ENCODE assay signal across 35 cellular contexts in genomic region chr15:83090465-83090864, GRCh38. TPM values are rescaled to one million over a fixed set of nuclear protein-coding genes. Genes with fewer than 3 reads are reported as not detected.
"Had no signal": no experiment of that assay in that cellular context is flagged by ENCODE, and none has a peak within 500 bp of the region (broad histone marks: within the 10 kb centered on the region; RNA-seq: fewer than 3 reads in every experiment).

No MANE protein-coding gene starts in this region.

- H3K27ac Mint-ChIP-seq: activated B cell treated with CpG ODN at 0.5 μM for 24 hours; activated CD4-positive, alpha-beta memory T cell treated with anti-CD3 and anti-CD28 coated beads for 36 hours; activated naive CD4-positive, alpha-beta T cell treated with anti-CD3 and anti-CD28 coated beads for 36 hours; activated T-helper 1 cell treated with anti-CD3 and anti-CD28 coated beads, Interleukin-12 subunit alpha, Interleukin-12 subunit beta, Interleukin-2, Interleukin-4 antibody, amounts not matched to agents 30 ng/mL and 10 ng/mL and 1 ng/mL, durations not matched to agents 14 hours and 24 hours and 36 hours; brain; T-helper 1 cell treated with Interleukin-12 subunit alpha and Interleukin-12 subunit beta and Interleukin-4 antibody, amounts not matched to agents 30 μg/mL and 1 μg/mL, for 36 hours; T-helper 2 cell treated with Interferon-gamma antibody and Interleukin-4, amounts not matched to agents 5 μg/mL and 100 μg/mL, for 36 hours had no signal

- H3K4me3 Mint-ChIP-seq: activated B cell treated with CpG ODN at 0.5 μM for 24 hours; activated CD4-positive, alpha-beta memory T cell treated with anti-CD3 and anti-CD28 coated beads for 36 hours; activated naive CD4-positive, alpha-beta T cell treated with anti-CD3 and anti-CD28 coated beads for 36 hours; activated T-cell treated with anti-CD3 and anti-CD28 coated beads, Interleukin-2, amount 50 U/mL, for 4 hours; activated T-helper 1 cell treated with anti-CD3 and anti-CD28 coated beads, Interleukin-12 subunit alpha, Interleukin-12 subunit beta, Interleukin-2, Interleukin-4 antibody, amounts not matched to agents 30 ng/mL and 10 ng/mL and 1 ng/mL, durations not matched to agents 14 hours and 24 hours and 36 hours; brain; T-helper 1 cell treated with Interleukin-12 subunit alpha and Interleukin-12 subunit beta and Interleukin-4 antibody, amounts not matched to agents 30 μg/mL and 1 μg/mL, for 36 hours; T-helper 2 cell treated with Interferon-gamma antibody and Interleukin-4, amounts not matched to agents 5 μg/mL and 100 μg/mL, for 36 hours had no signal

- DNase-seq: activated B cell treated with CpG ODN at 0.5 μM for 24 hours; activated CD4-positive, alpha-beta memory T cell treated with anti-CD3 and anti-CD28 coated beads for 36 hours; activated CD4-positive, alpha-beta T cell treated with anti-CD3 and anti-CD28 coated beads for 4 hours; activated CD4-positive, alpha-beta T cell treated with anti-CD3 and anti-CD28 coated beads, Interleukin-2, amount 50 U/mL, for 1 hour; activated CD4-positive, CD25-positive, alpha-beta regulatory T cell treated with anti-CD3 and anti-CD28 coated beads, Interleukin-2, amount 50 U/mL, for 72 hours; activated CD8-positive, alpha-beta memory T cell treated with anti-CD3 and anti-CD28 coated beads, Interleukin-2, amount 50 U/mL, for 4 hours; activated gamma-delta T cell treated with Interleukin-2 at 50 U/mL for 16 hours; activated naive CD4-positive, alpha-beta T cell treated with anti-CD3 and anti-CD28 coated beads for 36 hours; activated T-cell treated with anti-CD3 and anti-CD28 coated beads for 4 hours; activated T-cell treated with anti-CD3 and anti-CD28 coated beads, Interleukin-2, amount 50 U/mL, for 4 hours; adrenal gland; central memory CD4-positive, alpha-beta T cell; NCI-H1092 treated with DMSO at 0.1 percent for 48 hours; NCI-H146; NCI-H187; NCI-H2029 treated with DMSO at 0.1 percent for 48 hours; NCI-H2107; NCI-H2171; NCI-H2227 treated with DMSO at 0.1 percent for 48 hours; NCI-H446; NCI-H510A treated with DMSO at 0.1 percent for 48 hours; NCI-H69; NK-92 treated with Interleukin-12 subunit alpha and Interleukin-12 subunit beta, amount 100 ng/mL, for 24 hours; PC-3; Peyer's patch; RPMI8226; SHP77 treated with DMSO at 0.1 percent for 48 hours; SK-N-SH had no signal

- FAIRE-seq: bronchial epithelial cell had no signal

- H3K9ac ChIP-seq: SK-N-SH had no signal

- H3K4me1 ChIP-seq: adrenal gland, Peyer's patch, SJSA1 had no signal

- H3K27ac ChIP-seq: adrenal gland, Peyer's patch, SJSA1 had no signal

- H3K4me2 ChIP-seq: SK-N-SH had no signal

- H3K9me3 Mint-ChIP-seq: activated CD4-positive, alpha-beta memory T cell treated with anti-CD3 and anti-CD28 coated beads for 36 hours; activated naive CD4-positive, alpha-beta T cell treated with anti-CD3 and anti-CD28 coated beads for 36 hours; activated T-cell treated with anti-CD3 and anti-CD28 coated beads, Interleukin-2, amount 50 U/mL, for 4 hours; activated T-helper 1 cell treated with anti-CD3 and anti-CD28 coated beads, Interleukin-12 subunit alpha, Interleukin-12 subunit beta, Interleukin-2, Interleukin-4 antibody, amounts not matched to agents 30 ng/mL and 10 ng/mL and 1 ng/mL, durations not matched to agents 14 hours and 24 hours and 36 hours; brain; T-helper 1 cell treated with Interleukin-12 subunit alpha and Interleukin-12 subunit beta and Interleukin-4 antibody, amounts not matched to agents 30 μg/mL and 1 μg/mL, for 36 hours; T-helper 2 cell treated with Interferon-gamma antibody and Interleukin-4, amounts not matched to agents 5 μg/mL and 100 μg/mL, for 36 hours had no signal

- H3K36me3 ChIP-seq: adrenal gland, Peyer's patch, SJSA1 had no signal

- H3K9me2 ChIP-seq: SK-N-SH had no signal

- H3K27me3 ChIP-seq: adrenal gland, Peyer's patch had no signal

- H3K9me3 ChIP-seq: adrenal gland, Peyer's patch, SJSA1, SK-N-SH had no signal

- H3K4me1 Mint-ChIP-seq: brain had no signal

- H3K36me3 Mint-ChIP-seq: activated CD4-positive, alpha-beta memory T cell treated with anti-CD3 and anti-CD28 coated beads for 36 hours; activated naive CD4-positive, alpha-beta T cell treated with anti-CD3 and anti-CD28 coated beads, Interleukin-2, amount 50 U/mL, for 72 hours; brain had no signal

- H3K4me3 ChIP-seq: adrenal gland, Peyer's patch, SJSA1 had no signal

RNA-seq across cellular contexts. Expression of gene TM6SF1, which starts 17.0 kb away (rescaled TPM):
- total RNA-seq: PC-3 had no signal
